ENCODE assay signal across 16 cellular contexts in genomic region chr3:177378168-177378567, GRCh38.
DNase-seq lines count a peak whose midpoint lies in the region; ATAC-seq lines count a peak whose summit lies in the region.
"Had no signal": no experiment of that assay in that cellular context is flagged by ENCODE, and none has a peak within 500 bp of the region (broad histone marks: within the 10 kb centered on the region; RNA-seq: fewer than 3 reads in every experiment).

No MANE protein-coding gene starts in this region.

- H3K36me3 ChIP-seq in H7 (replicated peaks; ENCODE audit: control insufficient read depth, insufficient read depth, low read length): no peaks in the 10 kb centered on the region
- H3K36me3 ChIP-seq: MG63, SJSA1 had no signal

- H3K4me1 Mint-ChIP-seq in memory B cell: peaks cover 31% of the 10 kb centered on the region
- H3K4me1 Mint-ChIP-seq: activated CD4-positive, alpha-beta T cell treated with anti-CD3 and anti-CD28 coated beads, Interleukin-2, amount 10 ng/mL, durations not matched to agents 7 days and 5 days had no signal

- no peaks in the 10 kb centered on the region for H3K27me3 Mint-ChIP-seq in memory B cell
- H3K27me3 Mint-ChIP-seq: activated CD4-positive, alpha-beta T cell treated with anti-CD3 and anti-CD28 coated beads, Interleukin-2, amount 10 ng/mL, durations not matched to agents 7 days and 5 days; CD4-positive, CD25-positive, alpha-beta regulatory T cell had no signal

- peak; percentile 72 for ATAC-seq in GM18511 (IDR thresholded peaks at IDR 0.05; ENCODE audit: unreplicated experiment)
- peak; percentile 70 for ATAC-seq in GM21447 (IDR thresholded peaks at IDR 0.05; ENCODE audit: unreplicated experiment)
- peak; percentile 51 for ATAC-seq in HG03159 (IDR thresholded peaks at IDR 0.05; ENCODE audit: unreplicated experiment)
- ATAC-seq in memory B cell (ENCODE audit: low read depth): peak; percentile 91

- H3K27ac Mint-ChIP-seq in memory B cell: peak overlapping the region; percentile 67
- H3K27ac Mint-ChIP-seq: activated CD4-positive, alpha-beta T cell treated with anti-CD3 and anti-CD28 coated beads, Interleukin-2, amount 10 ng/mL, durations not matched to agents 7 days and 5 days had no signal

- H3K9me3 Mint-ChIP-seq in memory B cell: no peaks in the 10 kb centered on the region

- no peak overlapping the region for H3K4me3 ChIP-seq in H7 (ENCODE audit: insufficient read depth, low read depth, low read length)
- H3K4me3 ChIP-seq: coronary artery, MG63, SJSA1 had no signal

- peak overlapping the region; percentile 35 for H3K4me3 Mint-ChIP-seq in memory B cell
- H3K4me3 Mint-ChIP-seq: activated CD4-positive, alpha-beta T cell treated with anti-CD3 and anti-CD28 coated beads, Interleukin-2, amount 10 ng/mL, durations not matched to agents 7 days and 5 days; CD4-positive, CD25-positive, alpha-beta regulatory T cell; neural crest cell had no signal

- DNase-seq in memory B cell (ENCODE audit: low spot score in 2 of 2) (no peak), NCI-H345 (lab: John Stamatoyannopoulos, UW) (no peak), H7 (no peak), MV-4-11 (lab: John Stamatoyannopoulos, UW) (no peak)
- no peak for DNase-seq in effector CD8-positive, alpha-beta T cell (lab: John Stamatoyannopoulos, UW)
- DNase-seq: activated CD4-positive, alpha-beta T cell treated with anti-CD3 and anti-CD28 coated beads, Interleukin-2, amount 10 ng/mL, durations not matched to agents 7 days and 5 days; activated naive CD4-positive, alpha-beta T cell treated with anti-CD3 and anti-CD28 coated beads, Interleukin-2, amount 50 U/mL, for 16 hours; CD4-positive, CD25-positive, alpha-beta regulatory T cell; MG63; NCI-H526 had no signal

- no peaks in the 10 kb centered on the region for H3K27me3 ChIP-seq in H7 (ENCODE audit: control insufficient read depth, insufficient read depth, low read length)
- H3K27me3 ChIP-seq: MG63, SJSA1 had no signal

- no peaks in the 10 kb centered on the region for H3K36me3 Mint-ChIP-seq in memory B cell
- H3K36me3 Mint-ChIP-seq: CD4-positive, CD25-positive, alpha-beta regulatory T cell had no signal
